17 cellular contexts compared by ENCODE assay signal in the genomic region with DNA sequence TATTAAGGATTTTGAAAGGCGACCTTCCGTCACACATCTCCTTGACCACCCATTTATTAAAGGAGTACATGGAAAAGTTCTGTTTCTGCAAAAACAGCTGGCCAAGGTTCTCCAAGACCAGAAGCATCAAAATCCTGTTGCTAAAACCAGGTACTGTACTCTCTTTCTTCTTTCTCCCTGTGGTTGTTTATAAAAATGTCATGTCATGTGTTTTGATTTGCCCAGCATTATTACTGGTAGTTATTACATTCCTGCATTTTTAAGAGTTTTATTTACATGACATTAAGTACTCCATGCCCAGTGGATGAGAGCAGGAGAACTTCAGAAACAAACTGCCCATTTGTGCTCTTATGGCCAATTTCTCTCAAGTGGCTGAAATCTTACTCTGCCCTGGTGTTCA.
A peak's percentile ranks its signal among the peaks of the same experiment; 100 is the strongest.
DNase-seq lines count a peak whose midpoint lies in the region; ATAC-seq, FAIRE-seq and TF ChIP-seq lines count a peak whose summit lies in the region.
"Had no signal": no experiment of that assay in that cellular context is flagged by ENCODE, and none has a peak within 500 bp of the region (broad histone marks: within the 10 kb centered on the region; RNA-seq: fewer than 3 reads in every experiment).

No MANE protein-coding gene starts in this region.

- H3K56ac ChIP-seq in mesendoderm (ENCODE audit: low read length) = no peak overlapping the region

- no peak overlapping the region for H4K8ac ChIP-seq in mesendoderm (ENCODE audit: low read depth, low read length)

- no peaks in the 10 kb centered on the region for H3K9me3 ChIP-seq in HUES48 (ENCODE audit: control insufficient read depth, insufficient read depth, low read length)
- H3K9me3 ChIP-seq: Caco-2, HAP-1 had no signal

- TF ChIP-seq CTCF in GM23338 (conservative IDR thresholded peaks at IDR 0.05; ENCODE audit: low read depth in 2 of 2) = no peak

- H3K18ac ChIP-seq in mesendoderm (ENCODE audit: low read length) = no peak overlapping the region

- H3K36me3 ChIP-seq in GM23338 (ENCODE audit: insufficient read depth) (no peaks in the 10 kb centered on the region), HUES48 (ENCODE audit: control insufficient read depth, insufficient read depth, low read length) (no peaks in the 10 kb centered on the region), mesendoderm (ENCODE audit: control insufficient read depth, insufficient read depth, low read length) (no peaks in the 10 kb centered on the region)
- H3K36me3 ChIP-seq: HAP-1 had no signal

- no peak overlapping the region for H3K4me3 ChIP-seq in GM23338
- H3K4me3 ChIP-seq in HUES48 (ENCODE audit: low read depth, low read length) = no peak overlapping the region
- H3K4me3 ChIP-seq in mesendoderm (ENCODE audit: low read length) = no peak overlapping the region
- H3K4me3 ChIP-seq: HAP-1 had no signal

- peak overlapping the region; percentile 61 for H2BK120ac ChIP-seq in mesendoderm (ENCODE audit: low read depth, low read length)

- H3K9me2 ChIP-seq in GM23338 (ENCODE audit: insufficient read depth) = no peaks in the 10 kb centered on the region; the same call in 1 of the 2 replicates

- ATAC-seq in activated T-cell treated with anti-CD3 and anti-CD28 coated beads, Interleukin-2, amount 50 U/mL, for 72 hours (replicated peaks in 1 of 2) = no peak
- ATAC-seq in GM23338 = no peak
- ATAC-seq in HG02623 (IDR thresholded peaks at IDR 0.05; ENCODE audit: unreplicated experiment) = no peak

- peaks cover 51% of the 10 kb centered on the region for H3K4me1 ChIP-seq in GM23338 (ENCODE audit: insufficient read depth)
- H3K4me1 ChIP-seq in HUES48 (ENCODE audit: control insufficient read depth, insufficient read depth, low read length) = peaks cover 43% of the 10 kb centered on the region
- H3K4me1 ChIP-seq in mesendoderm (ENCODE audit: control insufficient read depth, low read depth, low read length) = peaks cover 13% of the 10 kb centered on the region
- H3K4me1 ChIP-seq: Caco-2, HAP-1 had no signal

- H3K27me3 ChIP-seq in GM23338 (ENCODE audit: insufficient read depth) (no peaks in the 10 kb centered on the region), HUES48 (ENCODE audit: control insufficient read depth, insufficient read depth, low read length) (0 out of 2 replicates have a peak, but pooled peaks cover 4% of the 10 kb centered on the region), mesendoderm (ENCODE audit: insufficient read depth, low read length, poor library complexity) (no peaks in the 10 kb centered on the region)

- H2BK15ac ChIP-seq in mesendoderm (replicated peaks; ENCODE audit: low read depth) = peak overlapping the region; percentile 96

- H3K4me2 ChIP-seq in GM23338 (0 out of 2 replicates have a peak overlapping the region, but pooled peaks have one; percentile 24), mesendoderm (ENCODE audit: low read length) (no peak overlapping the region)

- no peak for TF ChIP-seq POLR2A in H54 (IDR thresholded peaks at IDR 0.05; ENCODE audit: low read depth, low read length)

- no peak overlapping the region for H3K4ac ChIP-seq in mesendoderm (ENCODE audit: low read depth, low read length)

- H4K5ac ChIP-seq in mesendoderm (ENCODE audit: low read length) = no peak overlapping the region

- H3K79me2 ChIP-seq in GM23338 (replicated peaks; ENCODE audit: insufficient read depth) = no peaks in the 10 kb centered on the region
- no peaks in the 10 kb centered on the region for H3K79me2 ChIP-seq in mesendoderm (ENCODE audit: control insufficient read depth, insufficient read depth, low read length)

- no peaks in the 10 kb centered on the region for H4K20me1 ChIP-seq in GM23338 (replicated peaks; ENCODE audit: insufficient read depth)

- H3K79me1 ChIP-seq in mesendoderm (ENCODE audit: low read length) = no peaks in the 10 kb centered on the region

- H3K27ac ChIP-seq in GM23338 (ENCODE audit: low read depth) (no peak overlapping the region), HUES48 (ENCODE audit: low read depth, low read length) (peak overlapping the region; percentile 73), mesendoderm (ENCODE audit: low read depth, low read length) (no peak overlapping the region)
- H3K27ac ChIP-seq: C4-2B had no signal

- no peak overlapping the region for H2AFZ ChIP-seq in GM23338

- no CpG with 5 or more reads among the region's 2 CpGs for WGBS in mesendoderm (ENCODE audit: extremely low coverage, insufficient coverage, low lambda C conversion rate)

- H2AK5ac ChIP-seq in mesendoderm (ENCODE audit: low read length) = no peak overlapping the region

- no peak overlapping the region for H2BK5ac ChIP-seq in mesendoderm (ENCODE audit: low read length)

- peaks cover 9% of the 10 kb centered on the region for H3K27me3 Mint-ChIP-seq in activated T-cell treated with anti-CD3 and anti-CD28 coated beads, Interleukin-2, amount 50 U/mL, for 72 hours (ENCODE audit: low read depth)
- H3K27me3 Mint-ChIP-seq in GM23338 (ENCODE audit: insufficient read depth, low read depth, poor library complexity) = no peaks in the 10 kb centered on the region

- peak overlapping the region; percentile 72 to 90 for H3K4me3 Mint-ChIP-seq in activated T-cell treated with anti-CD3 and anti-CD28 coated beads, Interleukin-2, amount 50 U/mL, for 72 hours
- H3K4me3 Mint-ChIP-seq in GM23338 = no peak overlapping the region
- H3K4me3 Mint-ChIP-seq: CD4-positive, alpha-beta T cell; IgD-negative memory B cell had no signal

- no peaks in the 10 kb centered on the region for H3K36me3 Mint-ChIP-seq in activated T-cell treated with anti-CD3 and anti-CD28 coated beads, Interleukin-2, amount 50 U/mL, for 72 hours (ENCODE audit: insufficient read depth in 2 of 2)
- no peaks in the 10 kb centered on the region for H3K36me3 Mint-ChIP-seq in GM23338 (ENCODE audit: low read depth)

- H3K23ac ChIP-seq in mesendoderm (ENCODE audit: low read length) = no peak overlapping the region

- DNase-seq in activated T-cell treated with anti-CD3 and anti-CD28 coated beads, Interleukin-2, amount 50 U/mL, for 72 hours = no peak
- no peak for DNase-seq in activated T-cell treated with anti-CD3 and anti-CD28 coated beads for 4 hours
- DNase-seq in GM23338 (ENCODE audit: low spot score) = no peak
- DNase-seq in mesendoderm = no peak
- DNase-seq in H54 (ENCODE audit: insufficient read length, low spot score) = no peak
- DNase-seq: CD4-positive, alpha-beta T cell; GDM1; GOT3 had no signal

- no peaks in the 10 kb centered on the region for H3F3A ChIP-seq in GM23338 (replicated peaks; ENCODE audit: low read depth)

- peaks cover 84% of the 10 kb centered on the region for H3K4me1 Mint-ChIP-seq in activated T-cell treated with anti-CD3 and anti-CD28 coated beads, Interleukin-2, amount 50 U/mL, for 72 hours (ENCODE audit: low read depth)
- H3K4me1 Mint-ChIP-seq in GM23338 = peaks cover 61% of the 10 kb centered on the region

- FAIRE-seq in H54 (lab: Jason Lieb, UNC) = no peak
- FAIRE-seq: D721Med, GM12892, GM18507 had no signal

- no peaks in the 10 kb centered on the region for H3K9me3 Mint-ChIP-seq in activated T-cell treated with anti-CD3 and anti-CD28 coated beads, Interleukin-2, amount 50 U/mL, for 72 hours
- no peaks in the 10 kb centered on the region for H3K9me3 Mint-ChIP-seq in GM23338
- H3K9me3 Mint-ChIP-seq: CD4-positive, alpha-beta T cell; IgD-negative memory B cell had no signal

- peak overlapping the region; percentile 97 for H3K27ac Mint-ChIP-seq in activated T-cell treated with anti-CD3 and anti-CD28 coated beads, Interleukin-2, amount 50 U/mL, for 72 hours
- no peak overlapping the region for H3K27ac Mint-ChIP-seq in GM23338
- H3K27ac Mint-ChIP-seq: CD4-positive, alpha-beta T cell; IgD-negative memory B cell had no signal

- no peak overlapping the region for H3K9ac ChIP-seq in HUES48 (ENCODE audit: low read depth, low read length)
- no peak overlapping the region for H3K9ac ChIP-seq in mesendoderm (ENCODE audit: low read length)

TF ChIP-seq in GM23338, 12 proteins besides CTCF, POLR2A, EP300 and RAD21 (continues in another document):
- no peak for TF ChIP-seq NANOG (IDR thresholded peaks at IDR 0.05; ENCODE audit: borderline replicate concordance)
- TF ChIP-seq ZNF114 (CRISPR knock-in tag; IDR thresholded peaks at IDR 0.05) = no peak
- TF ChIP-seq STAT1 (IDR thresholded peaks at IDR 0.05; ENCODE audit: unreplicated experiment) = no peak
